Comparison of ENCODE assay signal across 23 cellular contexts in the genomic region with DNA sequence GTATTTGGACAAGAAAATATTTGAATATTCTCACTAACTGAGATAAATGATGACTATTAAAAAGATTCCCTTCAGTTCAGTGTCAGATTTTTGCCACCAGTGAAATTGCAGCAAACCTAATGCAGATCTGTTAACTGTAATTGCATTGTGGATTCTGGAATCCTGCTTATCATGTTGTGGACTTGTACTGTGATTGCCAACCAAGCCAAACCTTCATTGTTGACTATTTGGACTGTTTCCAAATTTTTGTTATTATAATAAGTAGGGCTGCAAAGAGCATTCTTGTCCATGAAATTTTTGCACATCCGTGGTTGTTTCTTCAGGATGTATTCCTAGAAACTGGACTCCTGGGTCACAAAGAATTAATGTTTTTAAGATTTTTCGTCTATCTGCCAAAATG.
DNase-seq lines count a peak whose midpoint lies in the region; ATAC-seq and TF ChIP-seq lines count a peak whose summit lies in the region.
"Had no signal": no experiment of that assay in that cellular context is flagged by ENCODE, and none has a peak within 500 bp of the region (broad histone marks: within the 10 kb centered on the region; RNA-seq: fewer than 3 reads in every experiment).

No MANE protein-coding gene starts in this region.

- no peaks in the 10 kb centered on the region for H3K27me3 ChIP-seq in left lung
- H3K27me3 ChIP-seq: BLaER1 had no signal

- H3K27ac Mint-ChIP-seq in mesothelial cell of epicardium: peak overlapping the region; percentile 50
- H3K27ac Mint-ChIP-seq in stimulated activated naive B cell treated with anti-CD40 and anti-IgM and Interleukin-4, amounts not matched to agents 10 μg/mL and 1 μg/mL and 100 μg/mL, for 72 hours: no peak overlapping the region
- H3K27ac Mint-ChIP-seq: CD4-positive, alpha-beta T cell had no signal

- intact Hi-C loops in left lung (cut with DNase I): no loop called here

- ATAC-seq in left lung: no peak
- ATAC-seq in stimulated activated naive B cell treated with anti-CD40 and anti-IgM and Interleukin-4, amounts not matched to agents 10 μg/mL and 1 μg/mL and 100 μg/mL, for 72 hours (replicated peaks): no peak
- ATAC-seq: HCT116, HepG2 had no signal

- peaks cover 7% of the 10 kb centered on the region for H3K9me3 Mint-ChIP-seq in mesothelial cell of epicardium
- peaks cover 0 to 3% of the 10 kb centered on the region in 2 donors for H3K9me3 Mint-ChIP-seq in stimulated activated naive B cell treated with anti-CD40 and anti-IgM and Interleukin-4, amounts not matched to agents 10 μg/mL and 1 μg/mL and 100 μg/mL, for 72 hours
- H3K9me3 Mint-ChIP-seq: CD4-positive, alpha-beta T cell had no signal

- H3K27ac ChIP-seq in left lung: no peak overlapping the region
- H3K27ac ChIP-seq: 22Rv1, BLaER1, HL-60 had no signal

- H3K36me3 ChIP-seq in left lung: no peaks in the 10 kb centered on the region
- H3K36me3 ChIP-seq: BLaER1 had no signal

- DNase-seq in NCI-H2029 (lab: John Stamatoyannopoulos, UW) (peak; percentile 14), NCI-H2029 treated with DMSO at 0.1 percent for 48 hours (lab: John Stamatoyannopoulos, UW) (no peak), NCI-H1105 treated with DMSO at 0.1 percent for 48 hours (lab: John Stamatoyannopoulos, UW) (peak; percentile 26), dermis blood vessel endothelial cell (peak; percentile 59), mesothelial cell of epicardium (ENCODE audit: low spot score in 2 of 2, unreplicated experiment in 2 of 2) (no peak), NCI-H128 (lab: John Stamatoyannopoulos, UW; ENCODE audit: unreplicated experiment) (no peak), left lung (no peak)
- DNase-seq in stimulated activated naive B cell treated with anti-CD40 and anti-IgM and Interleukin-4, amounts not matched to agents 10 μg/mL and 1 μg/mL and 100 μg/mL, for 72 hours: no peak
- DNase-seq: ACHN, Caco-2, DMS 273 treated with DMSO at 0.1 percent for 48 hours, KBM-7, NCI-H1694 treated with DMSO at 0.1 percent for 48 hours, NCI-H226, NCI-H510A treated with DMSO at 0.1 percent for 48 hours, Right ventricle myocardium superior, SW 1271 had no signal

- H3K4me3 ChIP-seq in left lung: no peak overlapping the region
- H3K4me3 ChIP-seq: BLaER1 had no signal

- TF ChIP-seq CTCF in mesothelial cell of epicardium (IDR thresholded peaks at IDR 0.05; ENCODE audit: unreplicated experiment) (no peak), left lung (IDR thresholded peaks at IDR 0.05) (no peak)

- H3K4me3 Mint-ChIP-seq in mesothelial cell of epicardium: no peak overlapping the region
- H3K4me3 Mint-ChIP-seq in stimulated activated naive B cell treated with anti-CD40 and anti-IgM and Interleukin-4, amounts not matched to agents 10 μg/mL and 1 μg/mL and 100 μg/mL, for 72 hours: no peak overlapping the region
- H3K4me3 Mint-ChIP-seq: CD4-positive, alpha-beta T cell had no signal

- no peaks in the 10 kb centered on the region for H3K9me3 ChIP-seq in left lung
- H3K9me3 ChIP-seq: BLaER1, Caco-2 had no signal

- H3K27me3 Mint-ChIP-seq in mesothelial cell of epicardium (ENCODE audit: low read depth): no peaks in the 10 kb centered on the region
- H3K27me3 Mint-ChIP-seq in stimulated activated naive B cell treated with anti-CD40 and anti-IgM and Interleukin-4, amounts not matched to agents 10 μg/mL and 1 μg/mL and 100 μg/mL, for 72 hours: peaks cover 10 to 21% of the 10 kb centered on the region in 2 donors

- peaks cover 17% of the 10 kb centered on the region for H3K4me1 Mint-ChIP-seq in mesothelial cell of epicardium
- H3K4me1 Mint-ChIP-seq in stimulated activated naive B cell treated with anti-CD40 and anti-IgM and Interleukin-4, amounts not matched to agents 10 μg/mL and 1 μg/mL and 100 μg/mL, for 72 hours: no peaks in the 10 kb centered on the region

- H3K36me3 Mint-ChIP-seq in mesothelial cell of epicardium: no peaks in the 10 kb centered on the region
- no peaks in the 10 kb centered on the region for H3K36me3 Mint-ChIP-seq in stimulated activated naive B cell treated with anti-CD40 and anti-IgM and Interleukin-4, amounts not matched to agents 10 μg/mL and 1 μg/mL and 100 μg/mL, for 72 hours

- H3K4me1 ChIP-seq in left lung: no peaks in the 10 kb centered on the region
- H3K4me1 ChIP-seq: BLaER1, Caco-2 had no signal

Comparison
In these comparisons a context has a peak if more than half of its experiments do, and no peak if none do; other contexts are left out.
1. DNase-seq: peak in NCI-H2029 (single experiment), NCI-H1105 treated with DMSO at 0.1 percent for 48 hours (single experiment) and dermis blood vessel endothelial cell (single experiment); none in NCI-H2029 treated with DMSO at 0.1 percent for 48 hours (single experiment), mesothelial cell of epicardium (0 of 2), NCI-H128 (single experiment), left lung (0 of 2) and stimulated activated naive B cell treated with anti-CD40 and anti-IgM and Interleukin-4, amounts not matched to agents 10 μg/mL and 1 μg/mL and 100 μg/mL, for 72 hours (single experiment).